ENCODE assay signal across 7 cellular contexts in genomic region chr1:89299739-89300463, GRCh38. TPM values are rescaled to one million over a fixed set of nuclear protein-coding genes. Genes with fewer than 3 reads are reported as not detected.
A peak's percentile ranks its signal among the peaks of the same experiment; 100 is the strongest.
DNase-seq lines count a peak whose midpoint lies in the region; ATAC-seq lines count a peak whose summit lies in the region.
"Not testable (repeated sequence)": the region's sequence is repeated elsewhere in the genome, so short reads cannot be mapped to it uniquely, and the experiment has no call there.

No MANE protein-coding gene starts in this region.

- not testable (repeated sequence) for H3K9me3 Mint-ChIP-seq in activated T-helper 17 cell treated with anti-CD3 and anti-CD28 coated beads, Interleukin-2, amount 50 U/mL, for 72 hours

- H3K27ac Mint-ChIP-seq in activated T-helper 17 cell treated with anti-CD3 and anti-CD28 coated beads, Interleukin-2, amount 50 U/mL, for 72 hours: peak overlapping the region; percentile 91

- not testable (repeated sequence) for H3K36me3 Mint-ChIP-seq in activated T-helper 17 cell treated with anti-CD3 and anti-CD28 coated beads, Interleukin-2, amount 50 U/mL, for 72 hours (ENCODE audit: low read depth)

- not testable (repeated sequence) for H3K27me3 Mint-ChIP-seq in activated T-helper 17 cell treated with anti-CD3 and anti-CD28 coated beads, Interleukin-2, amount 50 U/mL, for 72 hours

- peak; percentile 92 for ATAC-seq in GM18517 (IDR thresholded peaks at IDR 0.05; ENCODE audit: unreplicated experiment)
- ATAC-seq in GM19463 (IDR thresholded peaks at IDR 0.05; ENCODE audit: unreplicated experiment): peak; percentile 91
- ATAC-seq in HG02623 (IDR thresholded peaks at IDR 0.05; ENCODE audit: unreplicated experiment): peak; percentile 88
- peak; percentile 71 for ATAC-seq in HG03103 (IDR thresholded peaks at IDR 0.05; ENCODE audit: low read depth, unreplicated experiment)
- peak; percentile 96 for ATAC-seq in activated T-helper 17 cell treated with anti-CD3 and anti-CD28 coated beads, Interleukin-2, amount 50 U/mL, for 72 hours (replicated peaks)
- ATAC-seq in left lobe of liver: peak; percentile 78

- peak; percentile 45 for DNase-seq in M059J (ENCODE audit: low read depth)
- DNase-seq in left lobe of liver (ENCODE audit: low spot score): not testable (repeated sequence)

- peaks cover 23% of the 10 kb centered on the region for H3K4me1 Mint-ChIP-seq in activated T-helper 17 cell treated with anti-CD3 and anti-CD28 coated beads, Interleukin-2, amount 50 U/mL, for 72 hours

- H3K4me3 Mint-ChIP-seq in activated T-helper 17 cell treated with anti-CD3 and anti-CD28 coated beads, Interleukin-2, amount 50 U/mL, for 72 hours: peak overlapping the region; percentile 70

RNA-seq across cellular contexts. Expression of gene GBP5, which starts 27.2 kb away (rescaled TPM):
- 4.8 and 11.4 TPM in 2 replicates for total RNA-seq in M059J (2014; rRNA removed; shearing (Covaris generic))
- 100 to 1,000 TPM; 135 to 157 TPM for total RNA-seq in activated T-helper 17 cell treated with anti-CD3 and anti-CD28 coated beads, Interleukin-2, amount 50 U/mL, for 72 hours
- 0.68 TPM for total RNA-seq in left lobe of liver

Comparison
In these comparisons a context has a peak if more than half of its experiments do, and no peak if none do; other contexts are left out.
1. RNA of gene GBP5, which starts 27.2 kb away (total RNA-seq): 135 to 157 TPM in activated T-helper 17 cell treated with anti-CD3 and anti-CD28 coated beads, Interleukin-2, amount 50 U/mL, for 72 hours; 4.8 to 11.4 TPM in M059J and 0.68 TPM in left lobe of liver (single experiment); every median in the first group is over 10 times any median in the second.
2. Peak in every context shown above with its lines, with median percentiles within 50 percentile points of each other: ATAC-seq.